In the genomic region with DNA sequence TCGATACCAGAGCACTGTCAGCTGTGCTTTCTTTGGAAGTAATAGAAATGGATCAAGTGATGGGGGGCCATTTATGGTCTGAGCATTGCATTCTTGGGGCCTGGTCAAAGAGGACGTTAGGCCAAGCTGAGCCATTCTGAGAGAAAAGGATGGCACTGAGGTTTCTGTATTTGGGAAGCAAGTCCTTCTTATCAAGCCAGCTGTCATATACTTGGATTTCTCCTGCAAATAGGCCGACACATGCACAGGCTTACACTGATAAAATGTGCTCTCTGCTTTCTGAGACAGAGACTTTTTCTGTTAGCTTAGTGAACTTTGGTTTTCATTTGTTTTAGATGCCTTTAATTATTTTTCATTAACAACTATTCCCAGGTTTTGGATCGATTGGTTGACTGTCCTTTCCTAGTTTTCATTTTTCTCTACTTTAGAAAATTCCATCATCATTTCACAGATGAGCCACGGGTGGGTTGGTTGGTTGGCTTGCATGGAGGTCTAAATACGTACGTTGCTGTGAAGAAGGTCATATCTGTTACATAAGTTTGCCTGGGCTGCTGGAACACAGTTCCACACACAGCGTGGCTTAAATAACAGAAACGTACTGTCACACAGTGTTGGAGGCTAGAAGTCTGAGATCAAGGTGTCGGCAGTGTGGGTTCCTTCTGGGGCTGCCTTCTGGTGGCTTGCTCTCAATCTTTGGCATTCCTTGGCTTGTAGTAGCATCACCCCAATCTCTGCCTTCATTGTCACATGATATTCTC, we compare ENCODE assay signal across 14 cellular contexts. TPM values are rescaled to one million over a fixed set of nuclear protein-coding genes. Genes with fewer than 3 reads are reported as not detected.
"Had no signal": no experiment of that assay in that cellular context is flagged by ENCODE, and none has a peak within 500 bp of the region (broad histone marks: within the 10 kb centered on the region; RNA-seq: fewer than 3 reads in every experiment).

No MANE protein-coding gene starts in this region.

- H3K4me3 ChIP-seq: mucosa of descending colon, ovary, thyroid gland had no signal

- H3K36me3 ChIP-seq: ovary, thyroid gland had no signal

- ATAC-seq: activated naive CD4-positive, alpha-beta T cell treated with anti-CD3 and anti-CD28 coated beads, Interleukin-2, amount 50 U/mL, for 72 hours; foreskin keratinocyte; mucosa of descending colon; naive thymus-derived CD8-positive, alpha-beta T cell had no signal

- H3K27ac ChIP-seq: foreskin keratinocyte, thyroid gland had no signal

- H3K4me1 ChIP-seq: foreskin keratinocyte had no signal

- DNase-seq: activated CD4-positive, alpha-beta T cell treated with anti-CD3 and anti-CD28 coated beads, Interleukin-2, amount 50 U/mL, for 4 hours; activated gamma-delta T cell treated with Interleukin-2 at 50 U/mL for 16 hours; amniotic stem cell; foreskin keratinocyte; mucosa of descending colon; naive thymus-derived CD8-positive, alpha-beta T cell; ovary; stimulated activated CD4-positive, alpha-beta T cell treated with anti-CD3 and anti-CD28 coated beads, Interleukin-12 subunit alpha, Interleukin-12 subunit beta, amount 100 ng/mL, for 4 hours; stimulated activated CD4-positive, alpha-beta T cell treated with anti-CD3 and anti-CD28 coated beads, Interleukin-1b, Interleukin-23, amount 100 ng/mL, for 48 hours; stimulated activated CD8-positive, alpha-beta memory T cell treated with anti-CD3 and anti-CD28 coated beads, Interleukin-4, amount 100 ng/mL, for 48 hours; stimulated activated naive CD4-positive, alpha-beta T cell; SW 1271; thyroid gland had no signal

- H3K27me3 ChIP-seq: ovary, thyroid gland had no signal

- H3K9me3 ChIP-seq: mucosa of descending colon, ovary, thyroid gland had no signal

RNA-seq across cellular contexts. Expression of gene TMOD1, which starts 20.3 kb away (rescaled TPM):
- total RNA-seq: foreskin keratinocyte had no signal
- polyA plus RNA-seq: foreskin keratinocyte had no signal
